Comparison of ENCODE assay signal across 23 cellular contexts in the genomic region with DNA sequence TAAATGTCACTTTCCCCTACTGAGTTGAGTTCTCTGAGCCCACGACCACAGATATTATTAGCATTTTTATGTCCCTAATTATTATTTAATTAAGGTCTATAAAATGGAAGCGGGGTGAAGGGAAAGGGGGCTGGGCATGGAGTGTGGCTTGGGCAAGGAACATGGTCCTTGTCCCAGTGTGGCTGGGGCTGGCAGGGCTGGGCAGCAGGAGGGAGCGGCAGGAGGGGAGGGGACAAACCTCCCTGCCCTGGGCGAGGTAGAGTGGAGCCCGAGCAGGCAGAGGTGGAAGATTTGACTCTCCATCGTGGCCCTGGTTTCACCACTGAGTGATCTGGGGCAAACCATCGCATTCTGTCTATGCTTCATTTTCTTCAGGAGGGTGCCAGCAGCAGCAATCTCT.
DNase-seq lines count a peak whose midpoint lies in the region; ATAC-seq, FAIRE-seq and TF ChIP-seq lines count a peak whose summit lies in the region.
"Had no signal": no experiment of that assay in that cellular context is flagged by ENCODE, and none has a peak within 500 bp of the region (broad histone marks: within the 10 kb centered on the region; RNA-seq: fewer than 3 reads in every experiment).

No MANE protein-coding gene starts in this region.

- H3K4me2 ChIP-seq in neural progenitor cell = no peak overlapping the region
- no peak overlapping the region for H3K4me2 ChIP-seq in mesendoderm (ENCODE audit: low read length)
- H3K4me2 ChIP-seq: A549; BLaER1 treated with 17β-estradiol and CSF1 and Interleukin-3, amounts not matched to agents 10 nM and 100 nM had no signal

- H3K4me3 ChIP-seq in colonic mucosa (no peak overlapping the region), mucosa of descending colon (no peak overlapping the region), neural progenitor cell (no peak overlapping the region), small intestine (ENCODE audit: low read depth in 1 of 2, low read length in 2 of 2) (no peak overlapping the region), heart right ventricle (no peak overlapping the region), mesendoderm (ENCODE audit: low read length) (no peak overlapping the region)
- H3K4me3 ChIP-seq: A549; BLaER1 treated with 17β-estradiol and CSF1 and Interleukin-3, amounts not matched to agents 10 nM and 100 nM had no signal

- H3K9me3 Mint-ChIP-seq in neural progenitor cell = no peaks in the 10 kb centered on the region
- H3K9me3 Mint-ChIP-seq: CD4-positive, alpha-beta T cell; CD8-positive, alpha-beta T cell had no signal

- peak; percentile 64 for DNase-seq in colonic mucosa
- DNase-seq in mucosa of descending colon = peak in 2 of 3 donors; percentile 65 to 74
- no peak for DNase-seq in neural progenitor cell (ENCODE audit: low spot score)
- DNase-seq in small intestine = peak; percentile 56
- DNase-seq in medulla oblongata (ENCODE audit: extremely low spot score) = no peak
- DNase-seq in KG1 (lab: John Stamatoyannopoulos, UW) = no peak
- no peak for DNase-seq in heart right ventricle
- DNase-seq in mesendoderm = no peak
- DNase-seq: AML-193; Caco-2; Calu3; CD4-positive, alpha-beta T cell; CD8-positive, alpha-beta T cell; DMS79 treated with DMSO at 0.1 percent for 48 hours; GF-D8 had no signal

- H3K18ac ChIP-seq in mesendoderm (ENCODE audit: low read length) = no peak overlapping the region

- intact Hi-C loops in colonic mucosa (cut with DNase I) = no loop called here
- intact Hi-C loops in mucosa of descending colon (cut with DNase I, micrococcal nuclease) = no loop called here
- intact Hi-C loops in heart right ventricle (cut with DNase I) = loop anchor here in 2 of 10 donors (10.0 kb wide), 2 partner anchors 173 to 183 kb away; a partner anchor contains a TSS

- H2BK120ac ChIP-seq in mesendoderm (ENCODE audit: low read depth, low read length) = no peak overlapping the region

- H3K4me1 ChIP-seq in colonic mucosa (peaks cover 10% of the 10 kb centered on the region), mucosa of descending colon (ENCODE audit: low read depth) (peaks cover 41% of the 10 kb centered on the region), neural progenitor cell (peaks cover 5% of the 10 kb centered on the region), small intestine (ENCODE audit: control insufficient read depth in 2 of 2, insufficient read depth in 1 of 2, low read depth in 1 of 2, low read length in 1 of 2) (peaks cover 1 to 10% of the 10 kb centered on the region in 2 donors), heart right ventricle (peaks cover 0 to 53% (median 19%) of the 10 kb centered on the region in 9 donors), mesendoderm (ENCODE audit: control insufficient read depth, low read depth, low read length) (peaks cover 18% of the 10 kb centered on the region)
- H3K4me1 ChIP-seq: BLaER1 treated with 17β-estradiol and CSF1 and Interleukin-3, amounts not matched to agents 10 nM and 100 nM had no signal

- H3K27me3 ChIP-seq in colonic mucosa (no peaks in the 10 kb centered on the region), neural progenitor cell (no peaks in the 10 kb centered on the region), small intestine (ENCODE audit: control insufficient read depth in 2 of 2, insufficient read depth in 2 of 2, low read length in 2 of 2) (no peaks in the 10 kb centered on the region), heart right ventricle (no peaks in the 10 kb centered on the region), mesendoderm (ENCODE audit: insufficient read depth, low read length, poor library complexity) (no peaks in the 10 kb centered on the region)
- H3K27me3 ChIP-seq: BLaER1 treated with 17β-estradiol and CSF1 and Interleukin-3, amounts not matched to agents 10 nM and 100 nM had no signal

- no peak overlapping the region for H2AK5ac ChIP-seq in mesendoderm (ENCODE audit: low read length)

- no peak overlapping the region for H2BK5ac ChIP-seq in mesendoderm (ENCODE audit: low read length)

- no peak overlapping the region for H2BK15ac ChIP-seq in mesendoderm (replicated peaks; ENCODE audit: low read depth)

- FAIRE-seq in small intestine (lab: Jason Lieb, UNC) = no peak
- FAIRE-seq: A549, D721Med, G401.6, GM12891, GM18507 had no signal

- H2AFZ ChIP-seq in neural progenitor cell (replicated peaks) = no peak overlapping the region

- H3K4me1 Mint-ChIP-seq in neural progenitor cell = peaks cover 16% of the 10 kb centered on the region
- H3K4me1 Mint-ChIP-seq: B cell had no signal

- H3F3A ChIP-seq in neural progenitor cell (ENCODE audit: low read depth) = no peaks in the 10 kb centered on the region

- H3K4ac ChIP-seq in mesendoderm (ENCODE audit: low read depth, low read length) = no peak overlapping the region

- H3K27ac ChIP-seq in colonic mucosa = no peak overlapping the region
- no peak overlapping the region for H3K27ac ChIP-seq in neural progenitor cell
- H3K27ac ChIP-seq in small intestine (ENCODE audit: low read depth in 1 of 2, low read length in 1 of 2) = no peak overlapping the region
- no peak overlapping the region for H3K27ac ChIP-seq in heart right ventricle
- no peak overlapping the region for H3K27ac ChIP-seq in mesendoderm (ENCODE audit: low read depth, low read length)
- H3K27ac ChIP-seq: 22Rv1; A549; BLaER1 treated with 17β-estradiol and CSF1 and Interleukin-3, amounts not matched to agents 10 nM and 100 nM had no signal

- H3K79me2 ChIP-seq in neural progenitor cell (ENCODE audit: low read depth) (no peaks in the 10 kb centered on the region), mesendoderm (ENCODE audit: control insufficient read depth, insufficient read depth, low read length) (no peaks in the 10 kb centered on the region)

- H3K27ac Mint-ChIP-seq in neural progenitor cell = peak overlapping the region; percentile 31
- H3K27ac Mint-ChIP-seq: B cell; CD4-positive, alpha-beta T cell; CD8-positive, alpha-beta T cell had no signal

- H3K23ac ChIP-seq in mesendoderm (ENCODE audit: low read length) = no peak overlapping the region

- H3K56ac ChIP-seq in mesendoderm (ENCODE audit: low read length) = no peak overlapping the region

- WGBS in small intestine, 3 donors = 28 to 68% (median 49%) methylated on average over 7 of the region's 7 CpGs
- WGBS in heart right ventricle, 2 donors = 96 to 97% methylated on average over 7 of the region's 7 CpGs
- WGBS in mesendoderm (ENCODE audit: extremely low coverage, insufficient coverage, low lambda C conversion rate) = no CpG with 5 or more reads among the region's 7 CpGs

- no peak overlapping the region for H4K8ac ChIP-seq in mesendoderm (ENCODE audit: low read depth, low read length)

- no peaks in the 10 kb centered on the region for H3K27me3 Mint-ChIP-seq in neural progenitor cell (ENCODE audit: insufficient read depth, low read depth)

- H3K4me3 Mint-ChIP-seq in neural progenitor cell = no peak overlapping the region
- H3K4me3 Mint-ChIP-seq: B cell; CD4-positive, alpha-beta T cell; CD8-positive, alpha-beta T cell had no signal

- ATAC-seq in mucosa of descending colon (peak; percentile 65), heart right ventricle (no peak)
- ATAC-seq: A549; CD8-positive, alpha-beta T cell had no signal

- peaks cover 3% of the 10 kb centered on the region for H3K36me3 Mint-ChIP-seq in neural progenitor cell
- H3K36me3 Mint-ChIP-seq: CD8-positive, alpha-beta T cell had no signal

- H3K9ac ChIP-seq in colonic mucosa (ENCODE audit: low read depth in 2 of 2, low read length in 2 of 2) (peak overlapping the region in 1 of 2 donors; percentile 42), neural progenitor cell (no peak overlapping the region), mesendoderm (ENCODE audit: low read length) (no peak overlapping the region)
- H3K9ac ChIP-seq: BLaER1 treated with 17β-estradiol and CSF1 and Interleukin-3, amounts not matched to agents 10 nM and 100 nM had no signal

- TF ChIP-seq CTCF in colonic mucosa (IDR thresholded peaks at IDR 0.05) = no peak
- no peak for TF ChIP-seq CTCF in mucosa of descending colon (IDR thresholded peaks at IDR 0.05)
- TF ChIP-seq CTCF in neural progenitor cell (IDR thresholded peaks at IDR 0.05) = no peak
- TF ChIP-seq CTCF in heart right ventricle (IDR thresholded peaks at IDR 0.05) = no peak

- no peaks in the 10 kb centered on the region for H4K20me1 ChIP-seq in neural progenitor cell (ENCODE audit: low read depth)
- H4K20me1 ChIP-seq: BLaER1 treated with 17β-estradiol and CSF1 and Interleukin-3, amounts not matched to agents 10 nM and 100 nM had no signal

- H3K36me3 ChIP-seq in colonic mucosa = no peaks in the 10 kb centered on the region
- H3K36me3 ChIP-seq in mucosa of descending colon (ENCODE audit: low read depth) = no peaks in the 10 kb centered on the region
- no peaks in the 10 kb centered on the region for H3K36me3 ChIP-seq in neural progenitor cell
- no peaks in the 10 kb centered on the region for H3K36me3 ChIP-seq in small intestine (ENCODE audit: control insufficient read depth in 2 of 2, insufficient read depth in 2 of 2, low read length in 2 of 2)
- no peaks in the 10 kb centered on the region for H3K36me3 ChIP-seq in heart right ventricle
- H3K36me3 ChIP-seq in mesendoderm (ENCODE audit: control insufficient read depth, insufficient read depth, low read length) = no peaks in the 10 kb centered on the region
- H3K36me3 ChIP-seq: BLaER1 treated with 17β-estradiol and CSF1 and Interleukin-3, amounts not matched to agents 10 nM and 100 nM had no signal

- peaks cover 1% of the 10 kb centered on the region for H3K79me1 ChIP-seq in mesendoderm (ENCODE audit: low read length)

- H4K5ac ChIP-seq in mesendoderm (ENCODE audit: low read length) = no peak overlapping the region

- H3K9me3 ChIP-seq in colonic mucosa (no peaks in the 10 kb centered on the region), mucosa of descending colon (no peaks in the 10 kb centered on the region), neural progenitor cell (ENCODE audit: low read depth) (no peaks in the 10 kb centered on the region), small intestine (ENCODE audit: control insufficient read depth, low read depth) (no peaks in the 10 kb centered on the region), heart right ventricle (no peaks in the 10 kb centered on the region)
- H3K9me3 ChIP-seq: BLaER1 treated with 17β-estradiol and CSF1 and Interleukin-3, amounts not matched to agents 10 nM and 100 nM; Caco-2 had no signal

Comparison
In these comparisons a context has a peak if more than half of its experiments do, and no peak if none do; other contexts are left out.
1. DNase-seq: peak in colonic mucosa (single experiment), mucosa of descending colon (2 of 3) and small intestine (single experiment); none in neural progenitor cell (single experiment), medulla oblongata (single experiment), KG1 (single experiment), heart right ventricle (0 of 2) and mesendoderm (single experiment).